1 cellular context compared by ENCODE assay signal in genomic region chr13:39811696-39812095, GRCh38.
TF ChIP-seq lines count a peak whose summit lies in the region.

No MANE protein-coding gene starts in this region.

TF ChIP-seq in GM23338, 12 proteins besides CTCF, POLR2A, EP300 and RAD21 (continued from another document):
- TF ChIP-seq, protein P1, sequence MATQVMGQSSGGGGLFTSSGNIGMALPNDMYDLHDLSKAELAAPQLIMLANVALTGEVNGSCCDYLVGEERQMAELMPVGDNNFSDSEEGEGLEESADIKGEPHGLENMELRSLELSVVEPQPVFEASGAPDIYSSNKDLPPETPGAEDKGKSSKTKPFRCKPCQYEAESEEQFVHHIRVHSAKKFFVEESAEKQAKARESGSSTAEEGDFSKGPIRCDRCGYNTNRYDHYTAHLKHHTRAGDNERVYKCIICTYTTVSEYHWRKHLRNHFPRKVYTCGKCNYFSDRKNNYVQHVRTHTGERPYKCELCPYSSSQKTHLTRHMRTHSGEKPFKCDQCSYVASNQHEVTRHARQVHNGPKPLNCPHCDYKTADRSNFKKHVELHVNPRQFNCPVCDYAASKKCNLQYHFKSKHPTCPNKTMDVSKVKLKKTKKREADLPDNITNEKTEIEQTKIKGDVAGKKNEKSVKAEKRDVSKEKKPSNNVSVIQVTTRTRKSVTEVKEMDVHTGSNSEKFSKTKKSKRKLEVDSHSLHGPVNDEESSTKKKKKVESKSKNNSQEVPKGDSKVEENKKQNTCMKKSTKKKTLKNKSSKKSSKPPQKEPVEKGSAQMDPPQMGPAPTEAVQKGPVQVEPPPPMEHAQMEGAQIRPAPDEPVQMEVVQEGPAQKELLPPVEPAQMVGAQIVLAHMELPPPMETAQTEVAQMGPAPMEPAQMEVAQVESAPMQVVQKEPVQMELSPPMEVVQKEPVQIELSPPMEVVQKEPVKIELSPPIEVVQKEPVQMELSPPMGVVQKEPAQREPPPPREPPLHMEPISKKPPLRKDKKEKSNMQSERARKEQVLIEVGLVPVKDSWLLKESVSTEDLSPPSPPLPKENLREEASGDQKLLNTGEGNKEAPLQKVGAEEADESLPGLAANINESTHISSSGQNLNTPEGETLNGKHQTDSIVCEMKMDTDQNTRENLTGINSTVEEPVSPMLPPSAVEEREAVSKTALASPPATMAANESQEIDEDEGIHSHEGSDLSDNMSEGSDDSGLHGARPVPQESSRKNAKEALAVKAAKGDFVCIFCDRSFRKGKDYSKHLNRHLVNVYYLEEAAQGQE (IDR thresholded peaks at IDR 0.05; ENCODE audit: unreplicated experiment) = no peak
- TF ChIP-seq NANOG (IDR thresholded peaks at IDR 0.05; ENCODE audit: borderline replicate concordance) (no peak), CREB1 (CRISPR knock-in tag; IDR thresholded peaks at IDR 0.05; ENCODE audit: low read depth) (no peak), ZNF114 (CRISPR knock-in tag; IDR thresholded peaks at IDR 0.05) (no peak), ZNF462 (CRISPR knock-in tag; IDR thresholded peaks at IDR 0.05) (no peak)
